In the genomic region with DNA sequence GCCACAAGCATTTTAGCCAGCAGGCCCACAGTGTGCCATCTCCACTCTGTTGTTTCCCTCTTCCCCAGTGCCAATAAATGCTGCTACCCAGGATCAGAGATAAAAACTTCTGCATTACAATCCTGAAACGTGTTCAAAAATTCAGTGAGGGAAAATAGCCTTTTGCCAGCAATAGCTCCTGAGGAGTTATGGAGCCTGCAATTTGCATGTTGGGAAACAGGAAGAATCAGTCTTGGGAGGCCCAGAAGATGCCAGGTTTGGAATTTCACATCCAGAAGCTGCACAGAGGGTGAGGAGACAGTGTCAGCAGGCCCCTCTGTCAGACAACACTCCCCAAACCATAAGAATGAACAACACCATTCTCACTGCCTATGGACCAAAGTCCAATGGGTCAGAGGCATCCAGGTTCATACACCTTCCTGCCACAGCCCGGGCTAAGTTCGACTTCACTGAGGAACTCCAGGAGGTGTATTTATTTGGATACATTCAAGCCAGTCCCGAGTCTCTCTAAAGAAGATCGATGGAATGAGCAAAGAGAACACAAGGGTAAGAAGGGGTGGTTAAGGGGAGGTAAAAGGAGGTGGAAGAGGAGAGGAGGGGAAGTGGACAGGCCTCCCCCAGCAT, we compare ENCODE assay signal across 16 cellular contexts. TPM values are rescaled to one million over a fixed set of nuclear protein-coding genes. Genes with fewer than 3 reads are reported as not detected.
DNase-seq lines count a peak whose midpoint lies in the region; ATAC-seq and TF ChIP-seq lines count a peak whose summit lies in the region.
"Had no signal": no experiment of that assay in that cellular context is flagged by ENCODE, and none has a peak within 500 bp of the region (broad histone marks: within the 10 kb centered on the region; RNA-seq: fewer than 3 reads in every experiment).

No MANE protein-coding gene starts in this region.

- DNase-seq in AG20443 (ENCODE audit: low spot score) (peak; percentile 62), WTC11 (ENCODE audit: low spot score) (no peak), left cardiac atrium (peak; percentile 13), sigmoid colon (peak; percentile 55), HuH-7 (ENCODE audit: low spot score) (no peak), SW 1271 (lab: John Stamatoyannopoulos, UW) (no peak), iPS-NIHi7 (ENCODE audit: extremely low spot score) (no peak)
- DNase-seq in activated CD8-positive, alpha-beta memory T cell treated with anti-CD3 and anti-CD28 coated beads, Interleukin-2, amount 50 U/mL, for 4 hours: no peak
- DNase-seq: activated CD4-positive, alpha-beta T cell treated with anti-CD3 and anti-CD28 coated beads for 1 hour; activated gamma-delta T cell; C1 segment of cervical spinal cord; GF-D8; NCI-H526 treated with DMSO at 0.1 percent for 48 hours; psoas muscle had no signal

- intact Hi-C loops in left cardiac atrium (cut with DNase I) (loop anchor here in 1 of 2 donors (5.0 kb wide), 2 partner anchors 236 to 476 kb away; a partner anchor contains a TSS), sigmoid colon (cut with DNase I) (no loop called here)

- H3K4me1 Mint-ChIP-seq in WTC11: peaks cover 67% of the 10 kb centered on the region

- peak overlapping the region; percentile 51; the same call in 1 of the 2 replicates for H3K27ac Mint-ChIP-seq in WTC11

- peaks cover 16% of the 10 kb centered on the region for H3K9me3 Mint-ChIP-seq in WTC11

- H3K27me3 Mint-ChIP-seq in WTC11 (ENCODE audit: low read depth): no peaks in the 10 kb centered on the region

- POLR2A ChIA-PET in WTC11 (lab: Charles Lee): no interaction called here

- H3K27ac ChIP-seq in sigmoid colon: peak overlapping the region in 3 of 4 donors; percentile 26 to 50 (median 27)
- H3K27ac ChIP-seq: psoas muscle had no signal

- H3K4me1 ChIP-seq in sigmoid colon: peaks cover 0 to 17% (median 12%) of the 10 kb centered on the region in 4 donors

- TF ChIP-seq CTCF in WTC11 (IDR thresholded peaks at IDR 0.05) (no peak), sigmoid colon (IDR thresholded peaks at IDR 0.05) (no peak)

- TF ChIP-seq POLR2A in sigmoid colon (IDR thresholded peaks at IDR 0.05): no peak

- H3K36me3 ChIP-seq in sigmoid colon: peaks cover 0 to 17% (median 9%) of the 10 kb centered on the region in 4 donors

- CTCF ChIA-PET in WTC11 (lab: Charles Lee): interaction anchor here (1.1 kb wide), 1 partner anchor 12 kb away, joined by 3 read pairs; no protein-coding TSS in a partner anchor

- ATAC-seq in WTC11: no peak
- peak; percentile 13 to 41 for ATAC-seq in left cardiac atrium

- H3K36me3 Mint-ChIP-seq in WTC11: peaks cover 44% of the 10 kb centered on the region

- H3K4me3 Mint-ChIP-seq in WTC11: no peak overlapping the region

- no peaks in the 10 kb centered on the region for H3K27me3 ChIP-seq in sigmoid colon

- WGBS in sigmoid colon, 2 donors: 18 to 70% methylated on average over 5 of the region's 5 CpGs

- no peak for TF ChIP-seq EP300 in sigmoid colon (IDR thresholded peaks at IDR 0.05)

- H3K9me3 ChIP-seq in sigmoid colon: no peaks in the 10 kb centered on the region
- H3K9me3 ChIP-seq: psoas muscle had no signal

- H3K4me3 ChIP-seq in sigmoid colon: no peak overlapping the region
- H3K4me3 ChIP-seq: psoas muscle had no signal

TF ChIP-seq in WTC11, 78 proteins besides CTCF, POLR2A, EP300 and RAD21:
- TF ChIP-seq NFATC4 (CRISPR knock-in tag; IDR thresholded peaks at IDR 0.05): no peak
- TF ChIP-seq CREB1 (CRISPR knock-in tag; IDR thresholded peaks at IDR 0.05): no peak
- no peak for TF ChIP-seq NR2C2 (CRISPR knock-in tag; IDR thresholded peaks at IDR 0.05)
- TF ChIP-seq, protein P1, sequence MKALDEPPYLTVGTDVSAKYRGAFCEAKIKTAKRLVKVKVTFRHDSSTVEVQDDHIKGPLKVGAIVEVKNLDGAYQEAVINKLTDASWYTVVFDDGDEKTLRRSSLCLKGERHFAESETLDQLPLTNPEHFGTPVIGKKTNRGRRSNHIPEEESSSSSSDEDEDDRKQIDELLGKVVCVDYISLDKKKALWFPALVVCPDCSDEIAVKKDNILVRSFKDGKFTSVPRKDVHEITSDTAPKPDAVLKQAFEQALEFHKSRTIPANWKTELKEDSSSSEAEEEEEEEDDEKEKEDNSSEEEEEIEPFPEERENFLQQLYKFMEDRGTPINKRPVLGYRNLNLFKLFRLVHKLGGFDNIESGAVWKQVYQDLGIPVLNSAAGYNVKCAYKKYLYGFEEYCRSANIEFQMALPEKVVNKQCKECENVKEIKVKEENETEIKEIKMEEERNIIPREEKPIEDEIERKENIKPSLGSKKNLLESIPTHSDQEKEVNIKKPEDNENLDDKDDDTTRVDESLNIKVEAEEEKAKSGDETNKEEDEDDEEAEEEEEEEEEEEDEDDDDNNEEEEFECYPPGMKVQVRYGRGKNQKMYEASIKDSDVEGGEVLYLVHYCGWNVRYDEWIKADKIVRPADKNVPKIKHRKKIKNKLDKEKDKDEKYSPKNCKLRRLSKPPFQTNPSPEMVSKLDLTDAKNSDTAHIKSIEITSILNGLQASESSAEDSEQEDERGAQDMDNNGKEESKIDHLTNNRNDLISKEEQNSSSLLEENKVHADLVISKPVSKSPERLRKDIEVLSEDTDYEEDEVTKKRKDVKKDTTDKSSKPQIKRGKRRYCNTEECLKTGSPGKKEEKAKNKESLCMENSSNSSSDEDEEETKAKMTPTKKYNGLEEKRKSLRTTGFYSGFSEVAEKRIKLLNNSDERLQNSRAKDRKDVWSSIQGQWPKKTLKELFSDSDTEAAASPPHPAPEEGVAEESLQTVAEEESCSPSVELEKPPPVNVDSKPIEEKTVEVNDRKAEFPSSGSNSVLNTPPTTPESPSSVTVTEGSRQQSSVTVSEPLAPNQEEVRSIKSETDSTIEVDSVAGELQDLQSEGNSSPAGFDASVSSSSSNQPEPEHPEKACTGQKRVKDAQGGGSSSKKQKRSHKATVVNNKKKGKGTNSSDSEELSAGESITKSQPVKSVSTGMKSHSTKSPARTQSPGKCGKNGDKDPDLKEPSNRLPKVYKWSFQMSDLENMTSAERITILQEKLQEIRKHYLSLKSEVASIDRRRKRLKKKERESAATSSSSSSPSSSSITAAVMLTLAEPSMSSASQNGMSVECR (CRISPR knock-in tag; IDR thresholded peaks at IDR 0.05; ENCODE audit: borderline replicate concordance): no peak
- TF ChIP-seq ZNF423 (CRISPR knock-in tag; IDR thresholded peaks at IDR 0.05): no peak
- TF ChIP-seq JUN (CRISPR knock-in tag; IDR thresholded peaks at IDR 0.05): no peak
- no peak for TF ChIP-seq RORB (CRISPR knock-in tag; IDR thresholded peaks at IDR 0.05)
- TF ChIP-seq, protein P2, sequence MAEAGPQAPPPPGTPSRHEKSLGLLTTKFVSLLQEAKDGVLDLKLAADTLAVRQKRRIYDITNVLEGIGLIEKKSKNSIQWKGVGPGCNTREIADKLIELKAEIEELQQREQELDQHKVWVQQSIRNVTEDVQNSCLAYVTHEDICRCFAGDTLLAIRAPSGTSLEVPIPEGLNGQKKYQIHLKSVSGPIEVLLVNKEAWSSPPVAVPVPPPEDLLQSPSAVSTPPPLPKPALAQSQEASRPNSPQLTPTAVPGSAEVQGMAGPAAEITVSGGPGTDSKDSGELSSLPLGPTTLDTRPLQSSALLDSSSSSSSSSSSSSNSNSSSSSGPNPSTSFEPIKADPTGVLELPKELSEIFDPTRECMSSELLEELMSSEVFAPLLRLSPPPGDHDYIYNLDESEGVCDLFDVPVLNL (CRISPR knock-in tag; IDR thresholded peaks at IDR 0.05; ENCODE audit: borderline replicate concordance, low read depth): no peak
- TF ChIP-seq, protein P3, sequence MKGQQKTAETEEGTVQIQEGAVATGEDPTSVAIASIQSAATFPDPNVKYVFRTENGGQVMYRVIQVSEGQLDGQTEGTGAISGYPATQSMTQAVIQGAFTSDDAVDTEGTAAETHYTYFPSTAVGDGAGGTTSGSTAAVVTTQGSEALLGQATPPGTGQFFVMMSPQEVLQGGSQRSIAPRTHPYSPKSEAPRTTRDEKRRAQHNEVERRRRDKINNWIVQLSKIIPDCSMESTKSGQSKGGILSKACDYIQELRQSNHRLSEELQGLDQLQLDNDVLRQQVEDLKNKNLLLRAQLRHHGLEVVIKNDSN (CRISPR knock-in tag; IDR thresholded peaks at IDR 0.05): no peak
- TF ChIP-seq GRHL2 (CRISPR knock-in tag; IDR thresholded peaks at IDR 0.05; ENCODE audit: insufficient replicate concordance, severe bottlenecking): no peak
- TF ChIP-seq GABPB1 (CRISPR knock-in tag; IDR thresholded peaks at IDR 0.05): no peak
- no peak for TF ChIP-seq CBFB (CRISPR knock-in tag; IDR thresholded peaks at IDR 0.05; ENCODE audit: low read depth)
- no peak for TF ChIP-seq ZNF317 (CRISPR knock-in tag; IDR thresholded peaks at IDR 0.05; ENCODE audit: borderline replicate concordance, low read depth)
- TF ChIP-seq PRRX2 (CRISPR knock-in tag; IDR thresholded peaks at IDR 0.05): no peak
- no peak for TF ChIP-seq NFE2L1 (CRISPR knock-in tag; IDR thresholded peaks at IDR 0.05)
- TF ChIP-seq ATF1 (CRISPR knock-in tag; IDR thresholded peaks at IDR 0.05): no peak

RNA-seq across cellular contexts. Expression of a gene that starts 20.8 kb away (rescaled TPM):
- 161 to 171 TPM (median 162 TPM) in 3 replicates for total RNA-seq in WTC11 (2021)
- 100 to 1,000 TPM in 1 of 2 donors, 10 to 100 TPM in 1; 68.6 to 127 TPM for total RNA-seq in left cardiac atrium
- 10 to 100 TPM; 30.1 to 69.2 (median 38.8) TPM for total RNA-seq in sigmoid colon
- 100 to 1,000 TPM in 1 of 3 donors, 10 to 100 TPM in 2; 24.6 to 245 (median 31.4) TPM for polyA plus RNA-seq in sigmoid colon

RNA-seq across cellular contexts. Expression of a gene that starts 38.5 kb away (rescaled TPM):
- total RNA-seq in WTC11 (2021) (not detected in 3 replicates), left cardiac atrium (not detected), sigmoid colon (not detected)
- polyA plus RNA-seq in sigmoid colon: not detected
- total RNA-seq: glomerular endothelial cell, psoas muscle, SK-MEL-5 had no signal
- polyA plus RNA-seq: psoas muscle had no signal

Comparison
In these comparisons a context has a peak if more than half of its experiments do, and no peak if none do; other contexts are left out.
1. DNase-seq: peak in AG20443 (single experiment), left cardiac atrium (single experiment) and sigmoid colon (single experiment); none in WTC11 (single experiment), HuH-7 (single experiment), SW 1271 (0 of 2), activated CD8-positive, alpha-beta memory T cell treated with anti-CD3 and anti-CD28 coated beads, Interleukin-2, amount 50 U/mL, for 4 hours (single experiment) and iPS-NIHi7 (single experiment).